In the genomic region with DNA sequence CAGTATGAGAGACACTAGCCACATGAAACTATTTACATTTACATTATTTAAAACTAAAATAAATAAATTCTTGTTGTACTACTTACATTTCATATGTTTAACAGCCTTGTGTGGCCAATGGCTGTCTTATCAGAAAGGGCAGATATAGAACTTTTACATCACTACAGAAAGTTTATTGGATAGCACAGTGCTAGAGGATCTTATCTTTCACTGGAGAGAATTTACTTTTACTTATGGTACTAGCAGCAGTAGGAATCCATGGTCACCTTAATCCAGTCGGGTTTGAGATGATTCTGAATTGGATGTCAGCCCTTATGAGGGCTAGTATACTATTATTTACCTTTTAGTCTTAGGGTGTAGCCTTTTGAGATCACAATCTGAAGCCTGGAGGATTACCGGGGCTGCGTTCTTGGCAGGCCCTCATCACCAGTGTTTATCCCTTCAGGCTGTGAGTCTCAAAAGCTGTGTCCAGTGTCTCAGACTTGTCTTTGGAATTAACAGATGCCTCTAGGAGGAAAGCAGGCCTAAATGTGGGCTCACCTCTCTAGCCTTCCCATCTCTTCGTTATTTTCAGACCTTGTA, we compare ENCODE assay signal across 22 cellular contexts.
"Had no signal": no experiment of that assay in that cellular context is flagged by ENCODE, and none has a peak within 500 bp of the region (broad histone marks: within the 10 kb centered on the region; RNA-seq: fewer than 3 reads in every experiment).

No MANE protein-coding gene starts in this region.

- H3K9me3 ChIP-seq: pancreas, tibial artery had no signal

- H3K36me3 ChIP-seq: brain microvascular endothelial cell, neutrophil had no signal

- DNase-seq: activated CD4-positive, alpha-beta T cell treated with anti-CD3 and anti-CD28 coated beads, Interleukin-2, amount 50 U/mL, for 1 hour; activated CD4-positive, CD25-positive, alpha-beta regulatory T cell treated with anti-CD3 and anti-CD28 coated beads, Interleukin-2, amount 50 U/mL, for 72 hours; activated CD8-positive, alpha-beta T cell treated with anti-CD3 and anti-CD28 coated beads, Interleukin-2, amount 10 ng/mL, durations not matched to agents 7 days and 5 days; activated gamma-delta T cell; aorta; brain microvascular endothelial cell; caudate nucleus; dermis blood vessel endothelial cell; effector CD8-positive, alpha-beta T cell; foreskin melanocyte; glutamatergic neuron; hippocampal formation; midbrain; pancreas; psoas muscle; stimulated activated CD4-positive, alpha-beta T cell treated with anti-CD3 and anti-CD28 coated beads, Interleukin-1b, Interleukin-23, amount 100 ng/mL, for 48 hours; stimulated activated naive CD8-positive, alpha-beta T cell treated with anti-CD3 and anti-CD28 coated beads, Interleukin-15, amount 100 ng/mL, for 72 hours; tibial artery had no signal

- H3K4me3 ChIP-seq: pancreas, psoas muscle, right atrium auricular region, tibial artery had no signal

- ATAC-seq: activated CD8-positive, alpha-beta T cell treated with anti-CD3 and anti-CD28 coated beads, Interleukin-2, amount 10 ng/mL, durations not matched to agents 7 days and 5 days; natural killer cell treated with Interleukin-12 subunit alpha and Interleukin-12 subunit beta and Interleukin-15 and Interleukin-18, amount 100 ng/mL, for 72 hours; pancreas; psoas muscle; stimulated activated naive CD8-positive, alpha-beta T cell treated with anti-CD3 and anti-CD28 coated beads, Interleukin-15, amount 100 ng/mL, for 72 hours had no signal

- H3K27ac ChIP-seq: brain microvascular endothelial cell, neutrophil, pancreas, psoas muscle, right atrium auricular region, tibial artery, VCaP had no signal

- H3K4me1 ChIP-seq: pancreas, psoas muscle, right atrium auricular region had no signal

- H3K27me3 ChIP-seq: brain microvascular endothelial cell, neutrophil, pancreas, right atrium auricular region, tibial artery had no signal
